ENCODE assay signal across 2 cellular contexts in the genomic region with DNA sequence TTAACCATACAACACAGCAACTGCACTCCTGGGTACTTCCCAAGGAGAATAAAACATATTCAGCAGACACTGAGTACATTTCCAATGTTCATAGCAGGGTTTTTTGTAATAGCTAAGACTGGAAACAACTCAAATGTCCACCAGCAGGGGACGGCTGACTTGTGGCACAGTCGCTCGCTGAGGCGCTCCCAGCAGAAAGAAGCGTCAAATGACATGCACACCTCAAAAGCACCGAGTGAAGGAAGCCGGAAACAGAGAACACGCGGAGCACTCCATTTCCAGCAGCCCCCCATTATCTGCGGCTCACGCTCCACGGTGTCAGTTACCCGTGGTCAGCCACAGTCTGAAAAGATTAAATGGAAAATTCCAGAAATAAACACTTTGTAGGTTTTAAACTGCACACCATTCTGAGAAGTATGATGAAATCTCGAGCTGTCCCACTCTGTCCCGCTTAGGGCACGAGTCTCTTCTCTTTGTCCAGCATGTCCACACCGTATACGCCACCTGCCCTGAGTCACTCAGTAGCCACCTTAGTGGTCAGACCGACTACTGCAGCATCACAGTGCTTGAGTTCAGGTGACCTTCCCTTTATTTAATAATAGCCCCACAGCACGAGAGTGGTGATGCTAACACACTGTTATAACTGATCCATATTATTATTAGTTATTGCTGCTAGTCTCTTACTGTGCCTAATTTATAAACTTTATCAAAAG. TPM values are rescaled to one million over a fixed set of nuclear protein-coding genes. Genes with fewer than 3 reads are reported as not detected.
"Had no signal": no experiment of that assay in that cellular context is flagged by ENCODE, and none has a peak within 500 bp of the region (broad histone marks: within the 10 kb centered on the region; RNA-seq: fewer than 3 reads in every experiment).

No MANE protein-coding gene starts in this region.

RNA-seq across cellular contexts. Expression of a gene that starts 56.0 kb away (rescaled TPM):
- total RNA-seq: LHCN-M2, M059J had no signal

RNA-seq across cellular contexts. Expression of a gene that starts 56.2 kb away (rescaled TPM):
- total RNA-seq: LHCN-M2, M059J had no signal
